20 cellular contexts compared by ENCODE assay signal in the genomic region with DNA sequence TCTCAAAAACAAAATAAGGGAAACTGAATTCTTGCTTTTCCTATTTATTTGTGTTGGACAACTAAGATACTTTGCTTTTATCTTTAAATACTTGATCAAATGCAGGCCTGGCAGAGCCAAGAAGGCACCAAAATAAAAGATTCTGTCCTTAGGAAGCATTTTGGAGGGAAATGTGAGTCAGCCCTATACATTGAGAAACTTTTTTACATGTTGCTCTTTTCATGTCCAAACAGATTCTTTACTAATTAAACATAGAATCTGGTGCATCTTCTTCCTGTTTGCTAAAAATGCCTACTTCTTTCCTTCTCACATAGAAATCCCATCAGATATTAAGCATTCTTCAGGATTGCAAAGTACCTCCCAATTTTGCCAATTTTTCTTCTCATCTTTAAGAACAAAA.
"Had no signal": no experiment of that assay in that cellular context is flagged by ENCODE, and none has a peak within 500 bp of the region (broad histone marks: within the 10 kb centered on the region; RNA-seq: fewer than 3 reads in every experiment).

No MANE protein-coding gene starts in this region.

- ATAC-seq: left ventricle myocardium superior; lower lobe of right lung; natural killer cell; pancreas; right lobe of liver; stimulated activated memory B cell treated with anti-CD40 and anti-IgM and Interleukin-4, amounts not matched to agents 10 μg/mL and 1 μg/mL and 100 μg/mL, for 72 hours; stimulated activated naive CD8-positive, alpha-beta T cell treated with anti-CD3 and anti-CD28 coated beads, Interleukin-15, Interleukin-2, amounts not matched to agents 100 U/mL and 50 U/mL, for 24 hours had no signal

- DNase-seq: effector CD8-positive, alpha-beta T cell; endodermal cell; erythroblast; esophagus squamous epithelium; hypothalamus; immature natural killer cell; islet precursor cell; left ventricle myocardium superior; lower lobe of right lung; natural killer cell; pancreas; right lobe of liver; stimulated activated CD4-positive, alpha-beta T cell treated with anti-CD3 and anti-CD28 coated beads, Interleukin-2, amount 100 ng/mL, for 24 hours; stimulated activated CD4-positive, alpha-beta T cell treated with anti-CD3 and anti-CD28 coated beads, Interleukin-4, amount 100 ng/mL, for 4 hours; stimulated activated naive CD8-positive, alpha-beta T cell treated with anti-CD3 and anti-CD28 coated beads, Interleukin-15, Interleukin-2, amounts not matched to agents 100 U/mL and 50 U/mL, for 24 hours; substantia nigra; tibial artery had no signal

- H3K27ac ChIP-seq: esophagus squamous epithelium, lower lobe of right lung, neutrophil, pancreas, right lobe of liver, testis, tibial artery had no signal

- H3K36me3 ChIP-seq: esophagus squamous epithelium, lower lobe of right lung, neutrophil, pancreas, right lobe of liver, tibial artery had no signal

- H3K4me1 ChIP-seq: esophagus squamous epithelium, lower lobe of right lung, pancreas, right lobe of liver, testis, tibial artery had no signal

- H3K9me3 ChIP-seq: esophagus squamous epithelium, lower lobe of right lung, neutrophil, pancreas, right lobe of liver, testis, tibial artery had no signal

- H3K4me3 ChIP-seq: esophagus squamous epithelium, lower lobe of right lung, pancreas, right lobe of liver, testis, tibial artery had no signal

- H3K27me3 ChIP-seq: esophagus squamous epithelium, neutrophil, pancreas, right lobe of liver, testis, tibial artery had no signal
